In the genomic region with DNA sequence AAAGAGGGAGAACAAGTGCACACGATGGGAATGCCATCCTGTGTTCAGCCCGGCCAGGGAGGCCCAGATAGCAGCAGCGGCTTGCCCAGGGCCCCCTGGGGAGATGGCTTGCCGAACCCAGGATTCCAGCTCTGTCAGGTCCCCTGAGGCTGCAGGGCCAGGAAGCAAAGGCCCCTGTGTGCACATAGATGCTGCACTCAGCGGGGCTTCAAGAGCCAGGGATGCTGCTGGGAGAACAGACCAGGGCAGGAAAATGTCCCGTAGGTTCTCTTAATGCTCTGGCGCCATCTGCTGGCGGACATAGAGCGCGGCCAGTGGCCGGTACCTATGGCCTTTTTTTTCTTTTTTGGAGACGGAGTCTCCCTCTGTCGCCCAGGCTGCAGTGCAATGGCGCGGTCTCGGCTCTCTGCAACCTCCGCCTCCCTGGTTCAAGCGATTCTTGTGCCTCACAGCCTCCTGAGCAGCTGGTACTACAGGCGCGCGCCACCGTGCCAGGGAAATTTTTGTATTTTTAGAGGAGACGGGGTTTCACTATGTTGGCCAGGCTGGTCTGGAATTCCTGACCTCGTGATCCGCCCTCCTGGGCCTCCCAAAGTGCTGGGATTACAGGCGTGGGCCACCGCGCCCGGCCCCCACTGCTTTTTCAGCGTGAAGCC, we compare ENCODE assay signal across 8 cellular contexts. TPM values are rescaled to one million over a fixed set of nuclear protein-coding genes. Genes with fewer than 3 reads are reported as not detected.
DNase-seq lines count a peak whose midpoint lies in the region; ATAC-seq and TF ChIP-seq lines count a peak whose summit lies in the region.

No MANE protein-coding gene starts in this region.

- H3K9me3 ChIP-seq in SJSA1 (replicated peaks) = no peaks in the 10 kb centered on the region
- no peaks in the 10 kb centered on the region for H3K9me3 ChIP-seq in ovary
- no peaks in the 10 kb centered on the region for H3K9me3 ChIP-seq in tibial artery

- TF ChIP-seq POLR2A in ovary (IDR thresholded peaks at IDR 0.05) = no peak

- H3K4me3 ChIP-seq in Jurkat, Clone E6-1 (ENCODE audit: low read length) = no peak overlapping the region
- H3K4me3 ChIP-seq in SJSA1 (no peak overlapping the region), ovary (no peak overlapping the region), tibial artery (no peak overlapping the region)

- intact Hi-C loops in ovary (cut with DNase I) = loop anchor here in 3 of 4 donors (2.0 to 5.0 kb wide), 2 partner anchors 90 kb away; no protein-coding TSS in a partner anchor
- intact Hi-C loops in tibial artery (cut with DNase I; ENCODE audit: low total_unique reads) = loop anchor here (5.0 kb wide), 1 partner anchor 90 kb away; no protein-coding TSS in a partner anchor

- H3K4me1 ChIP-seq in SJSA1 (replicated peaks) = no peaks in the 10 kb centered on the region
- no peaks in the 10 kb centered on the region for H3K4me1 ChIP-seq in ovary (ENCODE audit: insufficient read depth)
- H3K4me1 ChIP-seq in tibial artery = no peaks in the 10 kb centered on the region

- H3K27ac ChIP-seq in SJSA1 = no peak overlapping the region
- no peak overlapping the region for H3K27ac ChIP-seq in ovary
- H3K27ac ChIP-seq in tibial artery = no peak overlapping the region

- DNase-seq in ELR (ENCODE audit: low read depth) (peak; percentile 82), SJSA1 (ENCODE audit: low read depth in 1 of 2, low spot score in 2 of 2) (peak; percentile 44 to 47), activated gamma-delta T cell treated with Interleukin-2 at 50 U/mL for 16 hours (peak; percentile 64), germinal center (ENCODE audit: low spot score) (peak; percentile 78), ovary (peak; percentile 57 to 84 (median 76)), tibial artery (peak; percentile 68 to 74)
- DNase-seq in Jurkat, Clone E6-1 (ENCODE audit: low read depth, low spot score) = peak; percentile 48

- H3K36me3 ChIP-seq in SJSA1 (no peaks in the 10 kb centered on the region; the same call in 1 of the 2 replicates), ovary (no peaks in the 10 kb centered on the region), tibial artery (peaks cover 23 to 46% (median 32%) of the 10 kb centered on the region in 3 donors)

- no peak for TF ChIP-seq EP300 in ovary (IDR thresholded peaks at IDR 0.05)

- TF ChIP-seq CTCF in ovary (IDR thresholded peaks at IDR 0.05) = peak; percentile 51 to 61 (median 60)
- peak; percentile 67 to 91 for TF ChIP-seq CTCF in tibial artery (IDR thresholded peaks at IDR 0.05)

- peak; percentile 91 for ATAC-seq in GM21717 (IDR thresholded peaks at IDR 0.05; ENCODE audit: unreplicated experiment)

- 52 to 57% (median 55%) methylated on average over 30 of the region's 30 CpGs for WGBS in ovary, 3 donors

- H3K27me3 ChIP-seq in SJSA1 (replicated peaks) (no peaks in the 10 kb centered on the region), ovary (no peaks in the 10 kb centered on the region), tibial artery (no peaks in the 10 kb centered on the region)

RNA-seq across cellular contexts. Expression of a gene that starts 22.4 kb away (rescaled TPM):
- polyA plus RNA-seq in Jurkat, Clone E6-1 (2012; ENCODE audit: insufficient read depth, insufficient read length) = 123 TPM
- total RNA-seq in SJSA1 (2014; rRNA removed; shearing (Covaris generic)) = 4.5 and 4.9 TPM in 2 replicates
- 10 to 100 TPM; 14.7 to 78.7 (median 62.1) TPM for total RNA-seq in ovary
- polyA plus RNA-seq in ovary = 10 to 100 TPM; 17.5 to 22.4 TPM

RNA-seq across cellular contexts. Expression of a gene that starts 59.8 kb away (rescaled TPM):
- polyA plus RNA-seq in Jurkat, Clone E6-1 (2012; ENCODE audit: insufficient read depth, insufficient read length) = 99.6 TPM
- 56.0 and 61.1 TPM in 2 replicates for total RNA-seq in SJSA1 (2014; rRNA removed; shearing (Covaris generic))
- total RNA-seq in ovary = 10 to 100 TPM; 23.5 to 54.7 (median 33.9) TPM
- 10 to 100 TPM; 33.3 to 69.0 TPM for polyA plus RNA-seq in ovary
